10 cellular contexts compared by ENCODE assay signal in genomic region chr3:100682056-100682853, GRCh38. TPM values are rescaled to one million over a fixed set of nuclear protein-coding genes. Genes with fewer than 3 reads are reported as not detected.
DNase-seq lines count a peak whose midpoint lies in the region; ATAC-seq, FAIRE-seq and TF ChIP-seq lines count a peak whose summit lies in the region.
"Had no signal": no experiment of that assay in that cellular context is flagged by ENCODE, and none has a peak within 500 bp of the region (broad histone marks: within the 10 kb centered on the region; RNA-seq: fewer than 3 reads in every experiment).

No MANE protein-coding gene starts in this region.

- H3K9me3 ChIP-seq in GM12878 (replicated peaks; ENCODE audit: control insufficient read depth, insufficient read depth, low read length) (no peaks in the 10 kb centered on the region; the same call in 2 of the 3 replicates), left ventricle myocardium inferior (replicated peaks) (peaks cover 8% of the 10 kb centered on the region), psoas muscle (no peaks in the 10 kb centered on the region)
- no peaks in the 10 kb centered on the region for H3K9me3 ChIP-seq in effector memory CD4-positive, alpha-beta T cell (ENCODE audit: control insufficient read depth, low read length)

- H3K4me1 ChIP-seq in GM12878 (ENCODE audit: control insufficient read depth, insufficient read depth, low read length) = no peaks in the 10 kb centered on the region
- H3K4me1 ChIP-seq in left ventricle myocardium inferior = no peaks in the 10 kb centered on the region
- no peaks in the 10 kb centered on the region for H3K4me1 ChIP-seq in psoas muscle
- H3K4me1 ChIP-seq in effector memory CD4-positive, alpha-beta T cell (ENCODE audit: control insufficient read depth, insufficient read depth, low read length, poor library complexity, severe bottlenecking) = no peaks in the 10 kb centered on the region

- RAD21 ChIA-PET in GM12878 (lab: Charles Lee; ENCODE audit: unreplicated experiment) = interaction anchor here (1.8 kb wide), 1 partner anchor 29 kb away, joined by 4 read pairs; no protein-coding TSS in a partner anchor

- peak overlapping the region; percentile 25; the same call in 1 of the 2 replicates for H3K4me2 ChIP-seq in GM12878 (ENCODE audit: control insufficient read depth, insufficient read depth)

- peak overlapping the region; percentile 37 for H2AFZ ChIP-seq in GM12878 (ENCODE audit: control insufficient read depth, low read depth, low read length)

- H3K27me3 ChIP-seq in GM12878 (replicated peaks in 1 of 2; ENCODE audit: control insufficient read depth in 2 of 2, insufficient read depth in 2 of 2, low read length in 1 of 2) (no peaks in the 10 kb centered on the region), left ventricle myocardium inferior (ENCODE audit: low read depth) (no peaks in the 10 kb centered on the region), psoas muscle (ENCODE audit: insufficient read depth in 3 of 3, low read length in 2 of 3) (no peaks in the 10 kb centered on the region)
- H3K27me3 ChIP-seq in effector memory CD4-positive, alpha-beta T cell (replicated peaks; ENCODE audit: control insufficient read depth, insufficient read depth, low read length, poor library complexity, severe bottlenecking) = no peaks in the 10 kb centered on the region

- WGBS in GM12878 (ENCODE audit: insufficient coverage, insufficient replicate concordance, low lambda C conversion rate, missing lambda C conversion rate) = 75% methylated on average over 39 of the region's 41 CpGs
- WGBS in psoas muscle, 3 donors = 65 to 76% (median 73%) methylated on average over 34 to 41 of the region's 41 CpGs

- no peaks in the 10 kb centered on the region for H3K79me2 ChIP-seq in GM12878 (ENCODE audit: control insufficient read depth, insufficient read depth, low read length)

- CTCF ChIA-PET in GM12878 (lab: Yijun Ruan, JAX) = interaction anchor here (0.9 kb wide), 1 partner anchor 8 kb away, joined by 4 read pairs; no protein-coding TSS in a partner anchor

- BruUV-seq in GM12878 (replicated peaks; lab: Mats Ljungman, UMichigan) = no TSS peak

- H3K36me3 ChIP-seq in GM12878 (ENCODE audit: control insufficient read depth in 2 of 2, insufficient read depth in 2 of 2, low read length in 1 of 2) = no peaks in the 10 kb centered on the region
- H3K36me3 ChIP-seq in left ventricle myocardium inferior = no peaks in the 10 kb centered on the region
- H3K36me3 ChIP-seq in psoas muscle (ENCODE audit: insufficient read depth in 1 of 2, low read depth in 1 of 2) = no peaks in the 10 kb centered on the region
- H3K36me3 ChIP-seq in effector memory CD4-positive, alpha-beta T cell (ENCODE audit: control insufficient read depth, insufficient read depth, low read length) = no peaks in the 10 kb centered on the region

- intact Hi-C loops in GM12878 (cut with micrococcal nuclease; ENCODE audit: unreplicated experiment) = no loop called here
- intact Hi-C loops in left ventricle myocardium inferior (cut with micrococcal nuclease) = no loop called here
- intact Hi-C loops in psoas muscle (cut with DNase I) = no loop called here
- intact Hi-C loops in posterior vena cava (cut with DNase I) = no loop called here

- TF ChIP-seq CTCF in GM12878 (IDR thresholded peaks at IDR 0.05 in 2 of 3, conservative IDR thresholded peaks at IDR 0.05 in 1 of 3; ENCODE audit: control insufficient read depth in 2 of 3, extremely low read depth in 1 of 3, insufficient read depth in 1 of 3, low read depth in 3 of 3, low read length in 3 of 3) (no peak), left ventricle myocardium inferior (IDR thresholded peaks at IDR 0.05; ENCODE audit: borderline replicate concordance) (no peak), psoas muscle (IDR thresholded peaks at IDR 0.05) (no peak)

- no peak for TF ChIP-seq RAD21 in GM12878 (IDR thresholded peaks at IDR 0.05; ENCODE audit: insufficient read depth, low read depth, low read length)

- H3K9ac ChIP-seq in GM12878 (ENCODE audit: control insufficient read depth, insufficient read depth, low read length) = no peak overlapping the region

- H3K4me3 ChIP-seq in GM12878 (no peak overlapping the region), left ventricle myocardium inferior (peak overlapping the region; percentile 49), psoas muscle (peak overlapping the region; percentile 38)
- no peak overlapping the region for H3K4me3 ChIP-seq in effector memory CD4-positive, alpha-beta T cell (ENCODE audit: insufficient read depth, low read depth, low read length, poor library complexity, severe bottlenecking)

- POLR2A ChIA-PET in GM12878 (lab: Charles Lee) = interaction anchor here (0.8 kb wide), 1 partner anchor 28 kb away, joined by 3 read pairs; no protein-coding TSS in a partner anchor

- ATAC-seq in GM12878 (peak; percentile 76), psoas muscle (no peak)

- no peak for TF ChIP-seq EP300 in GM12878 (IDR thresholded peaks at IDR 0.05; ENCODE audit: borderline replicate concordance in 1 of 2, control insufficient read depth in 1 of 2, low read depth in 2 of 2, low read length in 2 of 2)

- no peaks in the 10 kb centered on the region; the same call in 1 of the 2 replicates for H4K20me1 ChIP-seq in GM12878 (ENCODE audit: control insufficient read depth, insufficient read depth)

- in situ Hi-C loops in GM12878 (cut with MboI) = no loop called here

- TF ChIP-seq POLR2A in GM12878 (IDR thresholded peaks at IDR 0.05; ENCODE audit: low read depth, low read length) = no peak

- DNase-seq in ELR (ENCODE audit: low read depth) = peak; percentile 36
- DNase-seq in GM12878 (ENCODE audit: low read depth, low spot score) = no peak
- peak; percentile 28 for DNase-seq in left ventricle myocardium inferior
- DNase-seq in psoas muscle = peak; percentile 19 to 61
- DNase-seq in effector memory CD4-positive, alpha-beta T cell = no peak
- DNase-seq in HTR-8/SVneo (ENCODE audit: insufficient read length, low spot score) = no peak
- no peak for DNase-seq in activated effector memory CD4-positive, alpha-beta T cell treated with anti-CD3 and anti-CD28 coated beads, Interleukin-2, amount 50 U/mL, for 16 hours
- no peak for DNase-seq in posterior vena cava (ENCODE audit: low spot score)
- DNase-seq: AML-193, cerebellar nuclear complex had no signal

- FAIRE-seq in GM12878 (lab: Jason Lieb, UNC) (no peak), HTR-8/SVneo (lab: Jason Lieb, UNC) (no peak)

- no peak overlapping the region for H3K27ac ChIP-seq in GM12878 (ENCODE audit: control insufficient read depth, insufficient read depth)
- no peak overlapping the region for H3K27ac ChIP-seq in left ventricle myocardium inferior (replicated peaks)
- H3K27ac ChIP-seq in psoas muscle = no peak overlapping the region
- no peak overlapping the region for H3K27ac ChIP-seq in effector memory CD4-positive, alpha-beta T cell (ENCODE audit: insufficient read depth, low read length, poor library complexity, severe bottlenecking)

- SMC1A ChIA-PET in GM12878 (lab: Charles Lee; ENCODE audit: uncharacterized antibody, unreplicated experiment) = no interaction called here

TF ChIP-seq in GM12878, 131 proteins besides CTCF, POLR2A, EP300 and RAD21:
- TF ChIP-seq MYC (IDR thresholded peaks at IDR 0.05; ENCODE audit: insufficient read depth, insufficient read length, insufficient replicate concordance, low read length, severe bottlenecking) = no peak
- TF ChIP-seq CREM (IDR thresholded peaks at IDR 0.05; ENCODE audit: low read depth) = 0 out of 2 replicates have a peak, but pooled peaks have one; percentile 23
- TF ChIP-seq BACH1 (IDR thresholded peaks at IDR 0.05; ENCODE audit: borderline replicate concordance) = no peak
- no peak for TF ChIP-seq RELB (IDR thresholded peaks at IDR 0.05; ENCODE audit: low read depth)
- TF ChIP-seq HDAC6 (IDR thresholded peaks at IDR 0.05; ENCODE audit: unreplicated experiment) = no peak
- peak; percentile 58 for TF ChIP-seq ATF7 (IDR thresholded peaks at IDR 0.05; ENCODE audit: low read depth)
- no peak for TF ChIP-seq EZH2 (IDR thresholded peaks at IDR 0.05; ENCODE audit: borderline replicate concordance, control insufficient read depth, low read depth, low read length)
TF ChIP-seq in GM12878: peak in this region for 2.

RNA-seq across cellular contexts. Expression of gene TFG, which starts 27.0 kb away (rescaled TPM):
- total RNA-seq in GM12878 (2013; cell fraction: nucleolus; rRNA removed) = 113 and 121 TPM in 2 replicates
- total RNA-seq in GM12878 (2014; rRNA removed) (42.7 and 45.1 TPM in 2 replicates), GM12878 (2014; rRNA removed; fragmentation: Illumina TruSeq; extraction: Trizol) (52.2 and 53.8 TPM in 2 replicates), GM12878 (2021) (56.0 and 57.5 TPM in 2 replicates), left ventricle myocardium inferior (114 TPM), psoas muscle (10 to 100 TPM; 55.8 to 69.7 (median 63.4) TPM), posterior vena cava (10 to 100 TPM; 67.7 to 69.0 TPM)
- polyA plus RNA-seq in GM12878 (2011; ENCODE audit: low read depth) = 50.8 TPM
- polyA plus RNA-seq in GM12878 (2011; rRNA removed) (58.5 and 62.4 TPM in 2 replicates), GM12878 (2014; fragmentation: Illumina TruSeq; extraction: Trizol) (103 and 104 TPM in 2 replicates), GM12878 (2014; fragmentation: Nextera tagmentation; extraction: Ambion mirVana) (10 to 100 TPM; 29.3 to 47.6 TPM), GM12878 (2014; rRNA removed) (48.8 and 57.8 TPM in 2 replicates), GM12878 (2016; fragmentation: Nextera tagmentation; extraction: Ambion mirVana) (100 to 1,000 TPM; 115 to 126 TPM), psoas muscle (100 to 1,000 TPM in 1 of 3 donors, 10 to 100 TPM in 2; 57.8 to 129 (median 99.9) TPM)
- polyA plus RNA-seq in GM12878 (2011; cell fraction: cytosol; rRNA removed) = 65.3 and 76.5 TPM in 2 replicates
- polyA plus RNA-seq in GM12878 (2011; cell fraction: nucleus; rRNA removed) = 77.0 and 90.0 TPM in 2 replicates
- polyA plus RNA-seq in GM12878 (2012) = 63.7 and 79.9 TPM in 2 replicates
- polyA minus RNA-seq in GM12878 (2011; rRNA and poly(A)+ RNA removed) = 38.0 and 43.3 TPM in 2 replicates
- 22.5 and 26.2 TPM in 2 replicates for polyA minus RNA-seq in GM12878 (2011; cell fraction: cytosol; rRNA and poly(A)+ RNA removed)
- polyA minus RNA-seq in GM12878 (2011; cell fraction: nucleus; rRNA and poly(A)+ RNA removed) = 52.3 and 74.4 TPM in 2 replicates

Comparison
In these comparisons a context has a peak if more than half of its experiments do, and no peak if none do; other contexts are left out.
1. DNase-seq: peak in ELR (single experiment), left ventricle myocardium inferior (single experiment) and psoas muscle (2 of 2); none in GM12878 (single experiment), effector memory CD4-positive, alpha-beta T cell (0 of 3), HTR-8/SVneo (single experiment), activated effector memory CD4-positive, alpha-beta T cell treated with anti-CD3 and anti-CD28 coated beads, Interleukin-2, amount 50 U/mL, for 16 hours (single experiment) and posterior vena cava (single experiment).
2. H3K4me3 ChIP-seq: peak in left ventricle myocardium inferior (single experiment) and psoas muscle (single experiment); none in GM12878 (single experiment) and effector memory CD4-positive, alpha-beta T cell (single experiment).